Comparison of ENCODE assay signal across 11 cellular contexts in genomic region chr11:60844870-60845221, GRCh38. TPM values are rescaled to one million over a fixed set of nuclear protein-coding genes. Genes with fewer than 3 reads are reported as not detected.
DNase-seq lines count a peak whose midpoint lies in the region; ATAC-seq and TF ChIP-seq lines count a peak whose summit lies in the region.
"Had no signal": no experiment of that assay in that cellular context is flagged by ENCODE, and none has a peak within 500 bp of the region (broad histone marks: within the 10 kb centered on the region; RNA-seq: fewer than 3 reads in every experiment).

No MANE protein-coding gene starts in this region.

- H3K27me3 Mint-ChIP-seq in activated naive CD4-positive, alpha-beta T cell treated with anti-CD3 and anti-CD28 coated beads for 36 hours (ENCODE audit: low read depth): no peaks in the 10 kb centered on the region
- H3K27me3 Mint-ChIP-seq in activated CD8-positive, alpha-beta T cell treated with anti-CD3 and anti-CD28 coated beads, Interleukin-2, amount 10 ng/mL, durations not matched to agents 7 days and 5 days (ENCODE audit: low read depth): no peaks in the 10 kb centered on the region
- no peaks in the 10 kb centered on the region for H3K27me3 Mint-ChIP-seq in stimulated activated naive B cell treated with anti-CD40 and anti-IgM and Interleukin-4, amounts not matched to agents 10 μg/mL and 1 μg/mL and 100 μg/mL, for 72 hours

- H3K27ac Mint-ChIP-seq in activated naive CD4-positive, alpha-beta T cell treated with anti-CD3 and anti-CD28 coated beads for 36 hours: no peak overlapping the region
- H3K27ac Mint-ChIP-seq in activated CD8-positive, alpha-beta T cell treated with anti-CD3 and anti-CD28 coated beads, Interleukin-2, amount 10 ng/mL, durations not matched to agents 7 days and 5 days: peak overlapping the region; percentile 33
- H3K27ac Mint-ChIP-seq in stimulated activated naive B cell treated with anti-CD40 and anti-IgM and Interleukin-4, amounts not matched to agents 10 μg/mL and 1 μg/mL and 100 μg/mL, for 72 hours: peak overlapping the region; percentile 75

- H3K36me3 Mint-ChIP-seq in activated naive CD4-positive, alpha-beta T cell treated with anti-CD3 and anti-CD28 coated beads for 36 hours (ENCODE audit: low read depth): peaks cover 33% of the 10 kb centered on the region
- H3K36me3 Mint-ChIP-seq in activated CD8-positive, alpha-beta T cell treated with anti-CD3 and anti-CD28 coated beads, Interleukin-2, amount 10 ng/mL, durations not matched to agents 7 days and 5 days (ENCODE audit: low read depth): peaks cover 36% of the 10 kb centered on the region
- H3K36me3 Mint-ChIP-seq in stimulated activated naive B cell treated with anti-CD40 and anti-IgM and Interleukin-4, amounts not matched to agents 10 μg/mL and 1 μg/mL and 100 μg/mL, for 72 hours: peaks cover 44 to 49% of the 10 kb centered on the region in 2 donors

- POLR2A ChIA-PET in activated CD8-positive, alpha-beta T cell treated with anti-CD3 and anti-CD28 coated beads, Interleukin-2, amount 10 ng/mL, durations not matched to agents 7 days and 5 days (lab: Charles Lee): no interaction called here

- H3K4me3 Mint-ChIP-seq in activated naive CD4-positive, alpha-beta T cell treated with anti-CD3 and anti-CD28 coated beads for 36 hours: peak overlapping the region; percentile 78
- peak overlapping the region; percentile 90 for H3K4me3 Mint-ChIP-seq in activated CD8-positive, alpha-beta T cell treated with anti-CD3 and anti-CD28 coated beads, Interleukin-2, amount 10 ng/mL, durations not matched to agents 7 days and 5 days
- peak overlapping the region; percentile 82 to 90 for H3K4me3 Mint-ChIP-seq in stimulated activated naive B cell treated with anti-CD40 and anti-IgM and Interleukin-4, amounts not matched to agents 10 μg/mL and 1 μg/mL and 100 μg/mL, for 72 hours

- intact Hi-C loops in activated naive CD4-positive, alpha-beta T cell treated with anti-CD3 and anti-CD28 coated beads for 36 hours (cut with micrococcal nuclease): loop anchor here (1.0 to 10.0 kb wide), 4 partner anchors 42 to 517 kb away; partner anchors contain the start of genes CYB561A3, SLC15A3, TMEM138 and VPS37C

- no peak for TF ChIP-seq CTCF in fibroblast of the aortic adventitia (IDR thresholded peaks at IDR 0.05; ENCODE audit: insufficient read depth, low read length)

- ATAC-seq in activated CD8-positive, alpha-beta T cell treated with anti-CD3 and anti-CD28 coated beads, Interleukin-2, amount 10 ng/mL, durations not matched to agents 7 days and 5 days: no peak
- ATAC-seq in stimulated activated naive B cell treated with anti-CD40 and anti-IgM and Interleukin-4, amounts not matched to agents 10 μg/mL and 1 μg/mL and 100 μg/mL, for 72 hours (replicated peaks): no peak
- ATAC-seq in HG03342 (IDR thresholded peaks at IDR 0.05; ENCODE audit: unreplicated experiment): no peak
- ATAC-seq: gastroesophageal sphincter had no signal

- no peak for DNase-seq in activated naive CD4-positive, alpha-beta T cell treated with anti-CD3 and anti-CD28 coated beads for 36 hours
- no peak for DNase-seq in activated naive CD4-positive, alpha-beta T cell treated with Interleukin-2 at 50 U/mL for 16 hours
- DNase-seq in activated CD8-positive, alpha-beta T cell treated with anti-CD3 and anti-CD28 coated beads, Interleukin-2, amount 10 ng/mL, durations not matched to agents 7 days and 5 days: no peak
- DNase-seq in fibroblast of the aortic adventitia (ENCODE audit: low read depth) (no peak), EL (no peak)
- no peak for DNase-seq in stimulated activated naive B cell treated with anti-CD40 and anti-IgM and Interleukin-4, amounts not matched to agents 10 μg/mL and 1 μg/mL and 100 μg/mL, for 72 hours
- DNase-seq in stimulated activated CD4-positive, alpha-beta T cell treated with anti-CD3 and anti-CD28 coated beads, Interleukin-12 subunit alpha, Interleukin-12 subunit beta, amount 100 ng/mL, for 4 hours: no peak
- DNase-seq: NCI-H1694 had no signal

- H3K4me3 ChIP-seq in fibroblast of the aortic adventitia (ENCODE audit: low read depth, low read length): peak overlapping the region; percentile 96

- no peaks in the 10 kb centered on the region for H3K9me3 Mint-ChIP-seq in activated naive CD4-positive, alpha-beta T cell treated with anti-CD3 and anti-CD28 coated beads for 36 hours
- H3K9me3 Mint-ChIP-seq in activated CD8-positive, alpha-beta T cell treated with anti-CD3 and anti-CD28 coated beads, Interleukin-2, amount 10 ng/mL, durations not matched to agents 7 days and 5 days (ENCODE audit: insufficient read depth): no peaks in the 10 kb centered on the region
- H3K9me3 Mint-ChIP-seq in stimulated activated naive B cell treated with anti-CD40 and anti-IgM and Interleukin-4, amounts not matched to agents 10 μg/mL and 1 μg/mL and 100 μg/mL, for 72 hours: no peaks in the 10 kb centered on the region

- CTCF ChIA-PET in activated naive CD4-positive, alpha-beta T cell treated with anti-CD3 and anti-CD28 coated beads for 36 hours (lab: Charles Lee): interaction anchor here (1.9 to 3.4 kb wide), 2 partner anchors 13 to 42 kb away, joined by 8 to 13 read pairs; no protein-coding TSS in a partner anchor
- CTCF ChIA-PET in activated CD8-positive, alpha-beta T cell treated with anti-CD3 and anti-CD28 coated beads, Interleukin-2, amount 10 ng/mL, durations not matched to agents 7 days and 5 days (lab: Charles Lee): interaction anchor here (1.4 to 21.6 kb wide), 2 partner anchors 41 to 55 kb away, joined by 4 to 610 read pairs; no protein-coding TSS in a partner anchor

- H3K4me1 Mint-ChIP-seq in activated naive CD4-positive, alpha-beta T cell treated with anti-CD3 and anti-CD28 coated beads for 36 hours (ENCODE audit: low read depth): peaks cover 33% of the 10 kb centered on the region
- H3K4me1 Mint-ChIP-seq in activated CD8-positive, alpha-beta T cell treated with anti-CD3 and anti-CD28 coated beads, Interleukin-2, amount 10 ng/mL, durations not matched to agents 7 days and 5 days (ENCODE audit: low read depth): peaks cover 41% of the 10 kb centered on the region
- H3K4me1 Mint-ChIP-seq in stimulated activated naive B cell treated with anti-CD40 and anti-IgM and Interleukin-4, amounts not matched to agents 10 μg/mL and 1 μg/mL and 100 μg/mL, for 72 hours: peaks cover 36 to 46% of the 10 kb centered on the region in 2 donors

RNA-seq across cellular contexts. Expression of gene CCDC86, which starts 2.9 kb away (rescaled TPM):
- total RNA-seq in activated naive CD4-positive, alpha-beta T cell treated with anti-CD3 and anti-CD28 coated beads for 36 hours: 10 to 100 TPM; 38.8 to 41.2 TPM
- total RNA-seq in activated CD8-positive, alpha-beta T cell treated with anti-CD3 and anti-CD28 coated beads, Interleukin-2, amount 10 ng/mL, durations not matched to agents 7 days and 5 days: 10 to 100 TPM; 34.2 to 36.0 TPM
- total RNA-seq in fibroblast of the aortic adventitia (ENCODE audit: low replicate concordance): 3.6 and 12.0 TPM in 2 replicates

RNA-seq across cellular contexts. Expression of gene PTGDR2, which starts 10.9 kb away (rescaled TPM):
- total RNA-seq in activated naive CD4-positive, alpha-beta T cell treated with anti-CD3 and anti-CD28 coated beads for 36 hours: under 1 TPM; 0.14 to 0.17 TPM
- total RNA-seq in activated CD8-positive, alpha-beta T cell treated with anti-CD3 and anti-CD28 coated beads, Interleukin-2, amount 10 ng/mL, durations not matched to agents 7 days and 5 days: 1 to 10 TPM; 3.3 to 3.4 TPM
- not detected in 2 replicates for total RNA-seq in fibroblast of the aortic adventitia (ENCODE audit: low replicate concordance)
- total RNA-seq: myocyte had no signal

RNA-seq across cellular contexts. Expression of gene ZP1, which starts 22.5 kb away (rescaled TPM):
- total RNA-seq in activated naive CD4-positive, alpha-beta T cell treated with anti-CD3 and anti-CD28 coated beads for 36 hours: not detected
- total RNA-seq in activated CD8-positive, alpha-beta T cell treated with anti-CD3 and anti-CD28 coated beads, Interleukin-2, amount 10 ng/mL, durations not matched to agents 7 days and 5 days: under 1 TPM in 1 of 2 experiments, not detected in 1; 0.34 TPM
- not detected in 2 replicates for total RNA-seq in fibroblast of the aortic adventitia (ENCODE audit: low replicate concordance)
- total RNA-seq: gastroesophageal sphincter, myocyte had no signal

RNA-seq across cellular contexts. Expression of gene MS4A10, which starts 59.7 kb away (rescaled TPM):
- not detected for total RNA-seq in activated naive CD4-positive, alpha-beta T cell treated with anti-CD3 and anti-CD28 coated beads for 36 hours
- not detected for total RNA-seq in activated CD8-positive, alpha-beta T cell treated with anti-CD3 and anti-CD28 coated beads, Interleukin-2, amount 10 ng/mL, durations not matched to agents 7 days and 5 days
- not detected in 2 replicates for total RNA-seq in fibroblast of the aortic adventitia (ENCODE audit: low replicate concordance)
- total RNA-seq: gastroesophageal sphincter, myocyte had no signal
